9 cellular contexts compared by ENCODE assay signal in genomic region chr17:76501827-76502307, GRCh38. TPM values are rescaled to one million over a fixed set of nuclear protein-coding genes. Genes with fewer than 3 reads are reported as not detected.
DNase-seq lines count a peak whose midpoint lies in the region; ATAC-seq and TF ChIP-seq lines count a peak whose summit lies in the region.
"Had no signal": no experiment of that assay in that cellular context is flagged by ENCODE, and none has a peak within 500 bp of the region (broad histone marks: within the 10 kb centered on the region; RNA-seq: fewer than 3 reads in every experiment).

No MANE protein-coding gene starts in this region.

- no TSS peak for BruUV-seq in HCT116 (replicated peaks; lab: Mats Ljungman, UMichigan)

- intact Hi-C loops in HCT116 (cut with micrococcal nuclease) (loop anchor here (1.0 to 5.0 kb wide), 2 partner anchors 36 to 200 kb away; no protein-coding TSS in a partner anchor), left colon (cut with DNase I, micrococcal nuclease) (no loop called here)

- DNase-seq in HCT116 (ENCODE audit: low read depth, low spot score) (no peak), GDM1 (lab: John Stamatoyannopoulos, UW) (no peak), dermis blood vessel endothelial cell (no peak), left colon (no peak), kidney tubule cell (ENCODE audit: low spot score) (no peak)
- DNase-seq in activated CD4-positive, alpha-beta memory T cell treated with anti-CD3 and anti-CD28 coated beads, Interleukin-2, amount 10 ng/mL, durations not matched to agents 7 days and 5 days: no peak

- no peak for TF ChIP-seq EP300 in gastroesophageal sphincter (IDR thresholded peaks at IDR 0.05)

- H3K27me3 ChIP-seq in HCT116 (ENCODE audit: insufficient read depth, low read length): no peaks in the 10 kb centered on the region
- peaks cover 16% of the 10 kb centered on the region for H3K27me3 ChIP-seq in gastroesophageal sphincter
- peaks cover 4% of the 10 kb centered on the region for H3K27me3 ChIP-seq in skeletal muscle satellite cell (ENCODE audit: control insufficient read depth, insufficient read depth, low read length)

- H3K4me1 Mint-ChIP-seq in activated CD4-positive, alpha-beta memory T cell treated with anti-CD3 and anti-CD28 coated beads, Interleukin-2, amount 10 ng/mL, durations not matched to agents 7 days and 5 days: peaks cover 62% of the 10 kb centered on the region

- H3K27me3 Mint-ChIP-seq in activated CD4-positive, alpha-beta memory T cell treated with anti-CD3 and anti-CD28 coated beads, Interleukin-2, amount 10 ng/mL, durations not matched to agents 7 days and 5 days: no peaks in the 10 kb centered on the region

- H3K9me3 ChIP-seq in HCT116 (ENCODE audit: control insufficient read depth in 1 of 2, insufficient read depth in 1 of 2, low read depth in 1 of 2, low read length in 2 of 2) (no peaks in the 10 kb centered on the region), gastroesophageal sphincter (no peaks in the 10 kb centered on the region), skeletal muscle satellite cell (replicated peaks; ENCODE audit: low read length) (no peaks in the 10 kb centered on the region)

- H3K79me2 ChIP-seq in HCT116 (ENCODE audit: insufficient read depth, low read length): peaks cover 42% of the 10 kb centered on the region

- H2AFZ ChIP-seq in HCT116 (ENCODE audit: low read depth, low read length, poor library complexity, severe bottlenecking): no peak overlapping the region

- TF ChIP-seq RAD21 in HCT116 (IDR thresholded peaks at IDR 0.05; ENCODE audit: low read depth): no peak

- TF ChIP-seq POLR2A in HCT116 (IDR thresholded peaks at IDR 0.05; ENCODE audit: borderline replicate concordance, extremely low read depth, insufficient read depth, insufficient read length) (no peak), gastroesophageal sphincter (IDR thresholded peaks at IDR 0.05) (no peak)

- H3K36me3 ChIP-seq in HCT116 (ENCODE audit: control insufficient read depth in 1 of 2, insufficient read depth in 2 of 2, low read length in 2 of 2): no peaks in the 10 kb centered on the region; a peak in 1 of 4 replicates
- no peaks in the 10 kb centered on the region for H3K36me3 ChIP-seq in gastroesophageal sphincter
- no peaks in the 10 kb centered on the region for H3K36me3 ChIP-seq in skeletal muscle satellite cell (ENCODE audit: insufficient read depth, low read length)

- H3K9me3 Mint-ChIP-seq in activated CD4-positive, alpha-beta memory T cell treated with anti-CD3 and anti-CD28 coated beads, Interleukin-2, amount 10 ng/mL, durations not matched to agents 7 days and 5 days: no peaks in the 10 kb centered on the region

- POLR2A ChIA-PET in HCT116 (lab: Charles Lee): interaction anchor here (0.9 to 2.3 kb wide), 4 partner anchors 13 to 170 kb away, joined by 3 to 7 read pairs (median 4); partner anchors contain the start of genes AANAT and PRPSAP1
- POLR2A ChIA-PET in activated CD4-positive, alpha-beta memory T cell treated with anti-CD3 and anti-CD28 coated beads, Interleukin-2, amount 10 ng/mL, durations not matched to agents 7 days and 5 days (lab: Charles Lee): interaction anchor here (0.9 to 3.4 kb wide), 8 partner anchors 9 to 117 kb away, joined by 3 to 23 read pairs (median 7); no protein-coding TSS in a partner anchor

- peak overlapping the region; percentile 71 for H3K4me3 Mint-ChIP-seq in activated CD4-positive, alpha-beta memory T cell treated with anti-CD3 and anti-CD28 coated beads, Interleukin-2, amount 10 ng/mL, durations not matched to agents 7 days and 5 days

- CTCF ChIA-PET in HCT116 (lab: Charles Lee): interaction anchor here (0.9 to 9.5 kb wide), 3 partner anchors 35 to 104 kb away, joined by 5 to 100 read pairs (median 7); partner anchors contain the start of gene AANAT
- CTCF ChIA-PET in activated CD4-positive, alpha-beta memory T cell treated with anti-CD3 and anti-CD28 coated beads, Interleukin-2, amount 10 ng/mL, durations not matched to agents 7 days and 5 days (lab: Charles Lee): interaction anchor here (0.5 to 7.5 kb wide), 16 partner anchors 8 to 488 kb away, joined by 3 to 46 read pairs (median 4); partner anchors contain the start of genes AANAT and UBE2O

- peaks cover 5% of the 10 kb centered on the region; the same call in 1 of the 2 replicates for H4K20me1 ChIP-seq in HCT116 (ENCODE audit: insufficient read depth)

- TF ChIP-seq CTCF in HCT116 (IDR thresholded peaks at IDR 0.05 in 2 of 3, conservative IDR thresholded peaks at IDR 0.05 in 1 of 3; ENCODE audit: borderline replicate concordance in 1 of 3, insufficient read depth in 1 of 3, low read depth in 2 of 3, low read length in 2 of 3) (no peak), gastroesophageal sphincter (IDR thresholded peaks at IDR 0.05) (no peak)

- H3K27ac Mint-ChIP-seq in activated CD4-positive, alpha-beta memory T cell treated with anti-CD3 and anti-CD28 coated beads, Interleukin-2, amount 10 ng/mL, durations not matched to agents 7 days and 5 days: peak overlapping the region; percentile 93

- H3K4me1 ChIP-seq in HCT116 (ENCODE audit: control insufficient read depth in 1 of 2, insufficient read depth in 2 of 2, low read length in 2 of 2) (peaks cover 32 to 49% of the 10 kb centered on the region in 2 experiments), gastroesophageal sphincter (peaks cover 0 to 57% (median 34%) of the 10 kb centered on the region in 3 donors), skeletal muscle satellite cell (ENCODE audit: control insufficient read depth, insufficient read depth, low read length) (peaks cover 51% of the 10 kb centered on the region)

- whole genome bisulfite sequencing in gastroesophageal sphincter (ENCODE audit: low coverage in 1 of 2), 2 donors: 67% methylated on average over 1 of the region's 11 CpGs; no CpG with 5 or more reads in 1 of the 2 donors

- RAD21 ChIA-PET in HCT116 (lab: Charles Lee; ENCODE audit: low non-redundant PET in 1 of 2, low total read pairs in 2 of 2, uncharacterized antibody in 2 of 2, unreplicated experiment in 2 of 2): interaction anchor here in 1 of 2 experiments (0.9 kb wide), 1 partner anchor 43 kb away, joined by 5 read pairs; no protein-coding TSS in a partner anchor

- H3K36me3 Mint-ChIP-seq in activated CD4-positive, alpha-beta memory T cell treated with anti-CD3 and anti-CD28 coated beads, Interleukin-2, amount 10 ng/mL, durations not matched to agents 7 days and 5 days (ENCODE audit: low read depth): peaks cover 3% of the 10 kb centered on the region

- H3K4me2 ChIP-seq in HCT116 (ENCODE audit: low read length) (peak overlapping the region; percentile 97), skeletal muscle satellite cell (ENCODE audit: low read length) (peak overlapping the region; percentile 84)

- H3K9ac ChIP-seq in HCT116 (ENCODE audit: low read length): peak overlapping the region; percentile 82
- peak overlapping the region; percentile 81 for H3K9ac ChIP-seq in skeletal muscle satellite cell (ENCODE audit: low read depth, low read length)

- no peak for ATAC-seq in HCT116
- ATAC-seq in gastroesophageal sphincter: no peak
- ATAC-seq in left colon: no peak

- H3K27ac ChIP-seq in HCT116 (ENCODE audit: low read depth, low read length) (peak overlapping the region; percentile 96), gastroesophageal sphincter (peak overlapping the region in 3 of 4 donors; percentile 53 to 88 (median 82))

- H3K9me2 ChIP-seq in HCT116 (ENCODE audit: insufficient read depth): no peaks in the 10 kb centered on the region

- peak overlapping the region; percentile 31 to 92; a peak in 3 of 4 replicates for H3K4me3 ChIP-seq in HCT116 (replicated peaks in 1 of 2; ENCODE audit: low read depth in 1 of 2, low read length in 2 of 2)
- H3K4me3 ChIP-seq in gastroesophageal sphincter: peak overlapping the region; percentile 38 to 70
- peak overlapping the region; percentile 80 for H3K4me3 ChIP-seq in skeletal muscle satellite cell (ENCODE audit: low read length)

TF ChIP-seq in HCT116, 20 proteins besides CTCF, POLR2A, EP300 and RAD21 (continues in another document):
- TF ChIP-seq JUND (IDR thresholded peaks at IDR 0.05): no peak
- TF ChIP-seq POLR2AphosphoS5 (IDR thresholded peaks at IDR 0.05; ENCODE audit: low read depth, low read length): no peak

RNA-seq across cellular contexts. Expression of gene RHBDF2, which starts 0.6 kb away (rescaled TPM):
- 61.1 TPM for total RNA-seq in HCT116 (2021; ENCODE audit: unreplicated experiment)
- polyA plus RNA-seq in HCT116 (2012): 34.4 and 40.6 TPM in 2 replicates
- 10 to 100 TPM; 33.2 to 33.8 TPM for total RNA-seq in activated CD4-positive, alpha-beta memory T cell treated with anti-CD3 and anti-CD28 coated beads, Interleukin-2, amount 10 ng/mL, durations not matched to agents 7 days and 5 days
- 10 to 100 TPM in 1 of 4 donors, 1 to 10 TPM in 3; 7.3 to 20.5 (median 8.5) TPM for total RNA-seq in gastroesophageal sphincter
- total RNA-seq in skeletal muscle satellite cell (2012; rRNA removed): 6.6 and 9.6 TPM in 2 replicates
- total RNA-seq in dermis blood vessel endothelial cell: 34.5 and 35.5 TPM in 2 replicates
- total RNA-seq in left colon: 10 to 100 TPM; 11.6 to 12.8 TPM

RNA-seq across cellular contexts. Expression of gene AANAT, which starts 34.5 kb away (rescaled TPM):
- total RNA-seq in HCT116 (2021; ENCODE audit: unreplicated experiment): not detected
- 0.24 and 0.36 TPM in 2 replicates for polyA plus RNA-seq in HCT116 (2012)
- not detected for total RNA-seq in activated CD4-positive, alpha-beta memory T cell treated with anti-CD3 and anti-CD28 coated beads, Interleukin-2, amount 10 ng/mL, durations not matched to agents 7 days and 5 days
- total RNA-seq in gastroesophageal sphincter: not detected
- total RNA-seq in skeletal muscle satellite cell (2012; rRNA removed): under 0.01 TPM in 1 of 2 replicates, not detected in the other
- total RNA-seq in dermis blood vessel endothelial cell: not detected in 2 replicates
- not detected for total RNA-seq in left colon
- total RNA-seq: dermis microvascular lymphatic vessel endothelial cell had no signal

RNA-seq across cellular contexts. Expression of gene CYGB, which starts 35.6 kb away (rescaled TPM):
- total RNA-seq in HCT116 (2021; ENCODE audit: unreplicated experiment) (0.66 TPM), gastroesophageal sphincter (10 to 100 TPM; 12.6 to 23.2 (median 18.8) TPM), dermis blood vessel endothelial cell (1.6 and 4.4 TPM in 2 replicates), left colon (10 to 100 TPM in 1 of 2 donors, 1 to 10 TPM in 1; 9.0 to 12.2 TPM)
- polyA plus RNA-seq in HCT116 (2012): 0.22 and 0.36 TPM in 2 replicates
- not detected for total RNA-seq in activated CD4-positive, alpha-beta memory T cell treated with anti-CD3 and anti-CD28 coated beads, Interleukin-2, amount 10 ng/mL, durations not matched to agents 7 days and 5 days
- total RNA-seq in skeletal muscle satellite cell (2012; rRNA removed): 12.7 and 12.9 TPM in 2 replicates

RNA-seq across cellular contexts. Expression of gene PRCD, which starts 38.0 kb away (rescaled TPM):
- not detected for total RNA-seq in HCT116 (2021; ENCODE audit: unreplicated experiment)
- polyA plus RNA-seq in HCT116 (2012): 0.39 and 0.62 TPM in 2 replicates
- total RNA-seq in activated CD4-positive, alpha-beta memory T cell treated with anti-CD3 and anti-CD28 coated beads, Interleukin-2, amount 10 ng/mL, durations not matched to agents 7 days and 5 days: not detected
- 10 to 100 TPM in 1 of 4 donors, 1 to 10 TPM in 2, under 1 TPM in 1; 0.57 to 11.2 (median 2.3) TPM for total RNA-seq in gastroesophageal sphincter
- 0.22 and 1.0 TPM in 2 replicates for total RNA-seq in skeletal muscle satellite cell (2012; rRNA removed)
- 0.19 and 0.68 TPM in 2 replicates for total RNA-seq in dermis blood vessel endothelial cell
- 1 to 10 TPM in 1 of 2 donors, under 1 TPM in 1; 0.92 to 2.3 TPM for total RNA-seq in left colon

RNA-seq across cellular contexts. Expression of gene UBE2O, which starts 48.9 kb away (rescaled TPM):
- total RNA-seq in HCT116 (2021; ENCODE audit: unreplicated experiment): 59.1 TPM
- polyA plus RNA-seq in HCT116 (2012): 50.2 and 72.6 TPM in 2 replicates
- total RNA-seq in activated CD4-positive, alpha-beta memory T cell treated with anti-CD3 and anti-CD28 coated beads, Interleukin-2, amount 10 ng/mL, durations not matched to agents 7 days and 5 days: 10 to 100 TPM; 26.5 to 28.9 TPM
- total RNA-seq in gastroesophageal sphincter: 10 to 100 TPM; 13.0 to 19.8 (median 15.2) TPM
- 23.8 and 26.0 TPM in 2 replicates for total RNA-seq in skeletal muscle satellite cell (2012; rRNA removed)
- total RNA-seq in dermis blood vessel endothelial cell: 20.9 and 27.8 TPM in 2 replicates
- total RNA-seq in left colon: 10 to 100 TPM; 15.9 to 18.2 TPM
